Comparison of ENCODE assay signal across 1 cellular context in genomic region chr12:54214553-54215374, GRCh38.
TF ChIP-seq lines count a peak whose summit lies in the region.

No MANE protein-coding gene starts in this region.

TF ChIP-seq in HepG2, 621 proteins besides CTCF, POLR2A, EP300 and RAD21 (continued from another document):
- TF ChIP-seq SALL2 (CRISPR knock-in tag; IDR thresholded peaks at IDR 0.05): peak; percentile 43; the same call in 1 of the 2 replicates
- 0 out of 2 replicates have a peak, but pooled peaks have one; percentile 51 for TF ChIP-seq KLF9 (CRISPR knock-in tag; IDR thresholded peaks at IDR 0.05; ENCODE audit: low read depth)
- 0 out of 2 replicates have a peak, but pooled peaks have one; percentile 31 for TF ChIP-seq ZNF607 (CRISPR knock-in tag; IDR thresholded peaks at IDR 0.05; ENCODE audit: borderline replicate concordance)
- TF ChIP-seq FOXC1 (CRISPR knock-in tag; IDR thresholded peaks at IDR 0.05; ENCODE audit: borderline replicate concordance): peak; percentile 67; the same call in 1 of the 2 replicates
- TF ChIP-seq TRAFD1 (CRISPR knock-in tag; IDR thresholded peaks at IDR 0.05; ENCODE audit: borderline replicate concordance): no peak
- TF ChIP-seq MYPOP (CRISPR knock-in tag; IDR thresholded peaks at IDR 0.05): peak; percentile 73
